ENCODE assay signal across 1 cellular context in genomic region chr7:5229451-5230271, GRCh38.
A peak's percentile ranks its signal among the peaks of the same experiment; 100 is the strongest.
TF ChIP-seq lines count a peak whose summit lies in the region.

No MANE protein-coding gene starts in this region.

TF ChIP-seq in H1, 55 proteins besides CTCF, POLR2A, EP300 and RAD21:
- TF ChIP-seq SIX5 (IDR thresholded peaks at IDR 0.05; ENCODE audit: low read depth, low read length), result no peak
- no peak for TF ChIP-seq RXRA (IDR thresholded peaks at IDR 0.05; ENCODE audit: insufficient read depth, low read depth, low read length)
- TF ChIP-seq, protein P1, sequence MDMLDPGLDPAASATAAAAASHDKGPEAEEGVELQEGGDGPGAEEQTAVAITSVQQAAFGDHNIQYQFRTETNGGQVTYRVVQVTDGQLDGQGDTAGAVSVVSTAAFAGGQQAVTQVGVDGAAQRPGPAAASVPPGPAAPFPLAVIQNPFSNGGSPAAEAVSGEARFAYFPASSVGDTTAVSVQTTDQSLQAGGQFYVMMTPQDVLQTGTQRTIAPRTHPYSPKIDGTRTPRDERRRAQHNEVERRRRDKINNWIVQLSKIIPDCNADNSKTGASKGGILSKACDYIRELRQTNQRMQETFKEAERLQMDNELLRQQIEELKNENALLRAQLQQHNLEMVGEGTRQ (IDR thresholded peaks at IDR 0.05; ENCODE audit: low read length), result 0 out of 2 replicates have a peak, but pooled peaks have one; percentile 35
- TF ChIP-seq HDAC2 (IDR thresholded peaks at IDR 0.05; ENCODE audit: borderline replicate concordance in 1 of 2, low read depth in 2 of 2, low read length in 2 of 2), result no peak
- no peak for TF ChIP-seq RFX5 (IDR thresholded peaks at IDR 0.05; ENCODE audit: borderline replicate concordance, low read depth, low read length)
- no peak for TF ChIP-seq KDM5A (IDR thresholded peaks at IDR 0.05; ENCODE audit: low read length)
- TF ChIP-seq SUZ12 (IDR thresholded peaks at IDR 0.05; ENCODE audit: low read length), result no peak
- no peak for TF ChIP-seq ATF3 (IDR thresholded peaks at IDR 0.05; ENCODE audit: insufficient read depth, low read depth, low read length)
- no peak for TF ChIP-seq HDAC6 (IDR thresholded peaks at IDR 0.05; ENCODE audit: low read depth, low read length)
